ENCODE assay signal across 29 cellular contexts in genomic region chr20:7454047-7454446, GRCh38.
"Had no signal": no experiment of that assay in that cellular context is flagged by ENCODE, and none has a peak within 500 bp of the region (broad histone marks: within the 10 kb centered on the region; RNA-seq: fewer than 3 reads in every experiment).

No MANE protein-coding gene starts in this region.

- H3K9me3 ChIP-seq: stomach, suprapubic skin, testis, thoracic aorta, thyroid gland, tibial artery, tibial nerve, transverse colon, upper lobe of left lung, upper lobe of right lung, uterus, vagina had no signal

- H3K4me3 ChIP-seq: stomach, suprapubic skin, testis, thoracic aorta, thyroid gland, tibial artery, tibial nerve, transverse colon, upper lobe of left lung, upper lobe of right lung, uterus, vagina had no signal

- ATAC-seq: stimulated activated effector memory CD8-positive, alpha-beta T cell treated with anti-CD3 and anti-CD28 coated beads, Interleukin-12 subunit alpha, Interleukin-12 subunit beta, amount 100 ng/mL, for 72 hours; stimulated activated memory B cell treated with anti-CD40 and anti-IgM and Interleukin-4, amounts not matched to agents 10 μg/mL and 1 μg/mL and 100 μg/mL, for 72 hours; stimulated activated naive B cell treated with anti-CD40 and anti-IgM and Interleukin-4, amounts not matched to agents 10 μg/mL and 1 μg/mL and 100 μg/mL, for 72 hours; stimulated activated naive CD8-positive, alpha-beta T cell treated with anti-CD3 and anti-CD28 coated beads, Interleukin-15, amount 100 ng/mL, for 72 hours; stimulated activated naive CD8-positive, alpha-beta T cell treated with anti-CD3 and anti-CD28 coated beads, Interleukin-15, Interleukin-2, amounts not matched to agents 100 U/mL and 50 U/mL, for 24 hours; upper lobe of right lung had no signal

- H3K36me3 Mint-ChIP-seq: stimulated activated effector memory CD8-positive, alpha-beta T cell treated with anti-CD3 and anti-CD28 coated beads, Interleukin-12 subunit alpha, Interleukin-12 subunit beta, amount 100 ng/mL, for 72 hours; stimulated activated memory B cell treated with anti-CD40 and anti-IgM and Interleukin-4, amounts not matched to agents 10 μg/mL and 1 μg/mL and 100 μg/mL, for 72 hours; stimulated activated naive B cell treated with anti-CD40 and anti-IgM and Interleukin-4, amounts not matched to agents 10 μg/mL and 1 μg/mL and 100 μg/mL, for 72 hours; type B pancreatic cell had no signal

- H3K27me3 ChIP-seq: stomach, suprapubic skin, testis, thyroid gland, tibial artery, tibial nerve, transverse colon, upper lobe of left lung, upper lobe of right lung, uterus, vagina had no signal

- H3K27ac Mint-ChIP-seq: stimulated activated effector memory CD8-positive, alpha-beta T cell treated with anti-CD3 and anti-CD28 coated beads, Interleukin-12 subunit alpha, Interleukin-12 subunit beta, amount 100 ng/mL, for 72 hours; stimulated activated memory B cell treated with anti-CD40 and anti-IgM and Interleukin-4, amounts not matched to agents 10 μg/mL and 1 μg/mL and 100 μg/mL, for 72 hours; stimulated activated naive B cell treated with anti-CD40 and anti-IgM and Interleukin-4, amounts not matched to agents 10 μg/mL and 1 μg/mL and 100 μg/mL, for 72 hours; stimulated activated naive CD8-positive, alpha-beta T cell treated with anti-CD3 and anti-CD28 coated beads, Interleukin-15, amount 100 ng/mL, for 72 hours; stimulated activated naive CD8-positive, alpha-beta T cell treated with anti-CD3 and anti-CD28 coated beads, Interleukin-15, Interleukin-2, amounts not matched to agents 100 ng/mL and 50 ng/mL, for 24 hours; type B pancreatic cell had no signal

- H3K4me1 Mint-ChIP-seq: stimulated activated effector memory CD8-positive, alpha-beta T cell treated with anti-CD3 and anti-CD28 coated beads, Interleukin-12 subunit alpha, Interleukin-12 subunit beta, amount 100 ng/mL, for 72 hours; stimulated activated memory B cell treated with anti-CD40 and anti-IgM and Interleukin-4, amounts not matched to agents 10 μg/mL and 1 μg/mL and 100 μg/mL, for 72 hours; stimulated activated naive B cell treated with anti-CD40 and anti-IgM and Interleukin-4, amounts not matched to agents 10 μg/mL and 1 μg/mL and 100 μg/mL, for 72 hours; stimulated activated naive CD8-positive, alpha-beta T cell treated with anti-CD3 and anti-CD28 coated beads, Interleukin-15, amount 100 ng/mL, for 72 hours had no signal

- FAIRE-seq: urothelium cell line had no signal

- H3K9me3 Mint-ChIP-seq: stimulated activated memory B cell treated with anti-CD40 and anti-IgM and Interleukin-4, amounts not matched to agents 10 μg/mL and 1 μg/mL and 100 μg/mL, for 72 hours; stimulated activated naive B cell treated with anti-CD40 and anti-IgM and Interleukin-4, amounts not matched to agents 10 μg/mL and 1 μg/mL and 100 μg/mL, for 72 hours; stimulated activated naive CD8-positive, alpha-beta T cell treated with anti-CD3 and anti-CD28 coated beads, Interleukin-15, amount 100 ng/mL, for 72 hours; type B pancreatic cell had no signal

- DNase-seq: stimulated activated CD4-positive, alpha-beta T cell treated with anti-CD3 and anti-CD28 coated beads, Interleukin-2, amount 100 ng/mL, for 48 hours; stimulated activated CD4-positive, alpha-beta T cell treated with anti-CD3 and anti-CD28 coated beads, Interleukin-4, amount 100 ng/mL, for 1 hour; stimulated activated CD4-positive, alpha-beta T cell treated with anti-CD3 and anti-CD28 coated beads, Interleukin-4, amount 100 ng/mL, for 24 hours; stimulated activated CD4-positive, alpha-beta T cell treated with anti-CD3 and anti-CD28 coated beads, Interleukin-4, amount 100 ng/mL, for 4 hours; stimulated activated CD8-positive, alpha-beta memory T cell treated with anti-CD3 and anti-CD28 coated beads, Interleukin-4, amount 100 ng/mL, for 48 hours; stimulated activated naive B cell treated with anti-CD40 and anti-IgM and Interleukin-4, amounts not matched to agents 10 μg/mL and 1 μg/mL and 100 μg/mL, for 72 hours; stimulated activated naive CD4-positive, alpha-beta T cell; stimulated activated naive CD4-positive, alpha-beta T cell treated with Interleukin-2 at 50 U/mL for 16 hours; stimulated activated naive CD8-positive, alpha-beta T cell treated with anti-CD3 and anti-CD28 coated beads, Interleukin-15, amount 100 ng/mL, for 72 hours; stimulated activated naive CD8-positive, alpha-beta T cell treated with anti-CD3 and anti-CD28 coated beads, Interleukin-15, Interleukin-2, amounts not matched to agents 100 U/mL and 50 U/mL, for 24 hours; stomach; substantia nigra; testis; thyroid gland; tibial artery; transverse colon; trophoblast cell; upper lobe of left lung; upper lobe of right lung; uterus had no signal

- H3K4me3 Mint-ChIP-seq: stimulated activated effector memory CD8-positive, alpha-beta T cell treated with anti-CD3 and anti-CD28 coated beads, Interleukin-12 subunit alpha, Interleukin-12 subunit beta, amount 100 ng/mL, for 72 hours; stimulated activated memory B cell treated with anti-CD40 and anti-IgM and Interleukin-4, amounts not matched to agents 10 μg/mL and 1 μg/mL and 100 μg/mL, for 72 hours; stimulated activated naive B cell treated with anti-CD40 and anti-IgM and Interleukin-4, amounts not matched to agents 10 μg/mL and 1 μg/mL and 100 μg/mL, for 72 hours; stimulated activated naive CD8-positive, alpha-beta T cell treated with anti-CD3 and anti-CD28 coated beads, Interleukin-15, amount 100 ng/mL, for 72 hours; stimulated activated naive CD8-positive, alpha-beta T cell treated with anti-CD3 and anti-CD28 coated beads, Interleukin-15, Interleukin-2, amounts not matched to agents 100 ng/mL and 50 ng/mL, for 24 hours; type B pancreatic cell had no signal

- H3K27me3 Mint-ChIP-seq: stimulated activated memory B cell treated with anti-CD40 and anti-IgM and Interleukin-4, amounts not matched to agents 10 μg/mL and 1 μg/mL and 100 μg/mL, for 72 hours; stimulated activated naive B cell treated with anti-CD40 and anti-IgM and Interleukin-4, amounts not matched to agents 10 μg/mL and 1 μg/mL and 100 μg/mL, for 72 hours; stimulated activated naive CD8-positive, alpha-beta T cell treated with anti-CD3 and anti-CD28 coated beads, Interleukin-15, amount 100 ng/mL, for 72 hours; stimulated activated naive CD8-positive, alpha-beta T cell treated with anti-CD3 and anti-CD28 coated beads, Interleukin-15, Interleukin-2, amounts not matched to agents 100 ng/mL and 50 ng/mL, for 24 hours; type B pancreatic cell had no signal

- H3K4me1 ChIP-seq: stomach, suprapubic skin, testis, thyroid gland, tibial artery, tibial nerve, transverse colon, upper lobe of left lung, upper lobe of right lung, uterus, vagina had no signal

- H3K36me3 ChIP-seq: stomach, suprapubic skin, thoracic aorta, thyroid gland, tibial artery, tibial nerve, transverse colon, upper lobe of left lung, upper lobe of right lung, uterus, vagina had no signal

- H3K27ac ChIP-seq: stomach, suprapubic skin, testis, thoracic aorta, thyroid gland, tibial artery, tibial nerve, transverse colon, upper lobe of left lung, upper lobe of right lung, uterus, vagina had no signal
